Comparison of ENCODE assay signal across 18 cellular contexts in the genomic region with DNA sequence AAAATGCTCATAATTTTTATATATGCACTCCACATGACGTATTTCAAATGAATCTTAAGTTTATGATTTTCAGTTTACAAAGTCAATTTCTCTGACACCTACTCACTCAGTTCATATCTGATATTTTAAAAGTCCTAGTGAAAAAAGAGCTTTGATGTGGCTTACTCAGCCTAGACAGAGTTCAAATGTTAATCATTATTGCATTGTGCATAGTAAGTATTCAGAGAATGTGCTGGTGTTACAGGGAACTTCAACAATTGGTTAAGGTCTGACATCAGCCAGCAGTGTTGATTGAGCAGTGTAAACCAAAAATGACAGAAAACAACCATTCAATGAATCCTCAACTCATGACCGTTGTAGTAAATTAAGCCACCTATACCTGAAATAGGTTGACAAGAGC.
DNase-seq lines count a peak whose midpoint lies in the region; ATAC-seq lines count a peak whose summit lies in the region.
"Had no signal": no experiment of that assay in that cellular context is flagged by ENCODE, and none has a peak within 500 bp of the region (broad histone marks: within the 10 kb centered on the region; RNA-seq: fewer than 3 reads in every experiment).

No MANE protein-coding gene starts in this region.

- no peaks in the 10 kb centered on the region for H3K27me3 Mint-ChIP-seq in activated naive CD8-positive, alpha-beta T cell treated with anti-CD3 and anti-CD28 coated beads, Interleukin-2, amount 50 U/mL, for 24 hours
- no peaks in the 10 kb centered on the region for H3K27me3 Mint-ChIP-seq in activated naive CD8-positive, alpha-beta T cell treated with anti-CD3 and anti-CD28 coated beads for 36 hours
- no peaks in the 10 kb centered on the region for H3K27me3 Mint-ChIP-seq in CD8-positive, alpha-beta memory T cell
- H3K27me3 Mint-ChIP-seq: IgD-negative memory B cell, memory B cell had no signal

- H3K4me3 Mint-ChIP-seq in activated naive CD8-positive, alpha-beta T cell treated with anti-CD3 and anti-CD28 coated beads, Interleukin-2, amount 50 U/mL, for 24 hours: no peak overlapping the region
- H3K4me3 Mint-ChIP-seq in activated naive CD8-positive, alpha-beta T cell treated with anti-CD3 and anti-CD28 coated beads for 36 hours: no peak overlapping the region
- H3K4me3 Mint-ChIP-seq in CD8-positive, alpha-beta memory T cell: no peak overlapping the region
- H3K4me3 Mint-ChIP-seq: IgD-negative memory B cell, memory B cell had no signal

- 0 out of 2 replicates have a peak, but pooled peaks cover 3% of the 10 kb centered on the region for H3K36me3 ChIP-seq in SJSA1
- H3K36me3 ChIP-seq in CD8-positive, alpha-beta memory T cell (ENCODE audit: insufficient read depth, low read length): no peaks in the 10 kb centered on the region
- H3K36me3 ChIP-seq: adrenal gland, heart left ventricle, vagina had no signal

- DNase-seq in activated naive CD8-positive, alpha-beta T cell treated with anti-CD3 and anti-CD28 coated beads, Interleukin-2, amount 50 U/mL, for 24 hours: no peak
- no peak for DNase-seq in activated naive CD8-positive, alpha-beta T cell treated with anti-CD3 and anti-CD28 coated beads for 36 hours
- DNase-seq in SJSA1 (ENCODE audit: low read depth in 1 of 2, low spot score in 2 of 2): peak in 1 of 2 experiments; percentile 28
- DNase-seq in glomerular visceral epithelial cell (ENCODE audit: extremely low spot score): peak; percentile 70
- no peak for DNase-seq in middle frontal gyrus (ENCODE audit: extremely low spot score, low spot score)
- no peak for DNase-seq in left lobe of liver (ENCODE audit: low spot score)
- DNase-seq in hypothalamus (lab: John Stamatoyannopoulos, UW): no peak
- DNase-seq in CD8-positive, alpha-beta memory T cell: no peak
- DNase-seq: adrenal gland; heart left ventricle; NCI-H1436; NCI-H69; occipital lobe; SHP77 treated with DMSO at 0.1 percent for 48 hours; stimulated activated CD8-positive, alpha-beta memory T cell treated with anti-CD3 and anti-CD28 coated beads, Interleukin-4, amount 100 ng/mL, for 48 hours had no signal

- H3K9me3 Mint-ChIP-seq in activated naive CD8-positive, alpha-beta T cell treated with anti-CD3 and anti-CD28 coated beads, Interleukin-2, amount 50 U/mL, for 24 hours: peaks cover 3% of the 10 kb centered on the region
- no peaks in the 10 kb centered on the region for H3K9me3 Mint-ChIP-seq in activated naive CD8-positive, alpha-beta T cell treated with anti-CD3 and anti-CD28 coated beads for 36 hours
- H3K9me3 Mint-ChIP-seq in CD8-positive, alpha-beta memory T cell: peaks cover 0 to 2% (median 2%) of the 10 kb centered on the region in 5 donors

- H3K36me3 Mint-ChIP-seq in activated naive CD8-positive, alpha-beta T cell treated with anti-CD3 and anti-CD28 coated beads, Interleukin-2, amount 50 U/mL, for 24 hours (ENCODE audit: low read depth): peaks cover 2% of the 10 kb centered on the region
- H3K36me3 Mint-ChIP-seq in activated naive CD8-positive, alpha-beta T cell treated with anti-CD3 and anti-CD28 coated beads for 36 hours: peaks cover 12% of the 10 kb centered on the region
- peaks cover 2 to 19% (median 10%) of the 10 kb centered on the region in 3 donors for H3K36me3 Mint-ChIP-seq in CD8-positive, alpha-beta memory T cell

- H3K27me3 ChIP-seq in SJSA1 (replicated peaks): no peaks in the 10 kb centered on the region
- H3K27me3 ChIP-seq in CD8-positive, alpha-beta memory T cell (ENCODE audit: insufficient read depth, low read length, poor library complexity, severe bottlenecking): no peaks in the 10 kb centered on the region
- H3K27me3 ChIP-seq: adrenal gland, heart left ventricle, vagina had no signal

- H3K4me1 ChIP-seq in SJSA1 (replicated peaks): peaks cover 42% of the 10 kb centered on the region
- no peaks in the 10 kb centered on the region for H3K4me1 ChIP-seq in CD8-positive, alpha-beta memory T cell (ENCODE audit: insufficient read depth, low read length)
- H3K4me1 ChIP-seq: adrenal gland, vagina had no signal

- H3K9me3 ChIP-seq in SJSA1 (replicated peaks): no peaks in the 10 kb centered on the region
- H3K9me3 ChIP-seq in CD8-positive, alpha-beta memory T cell (ENCODE audit: low read length): no peaks in the 10 kb centered on the region
- H3K9me3 ChIP-seq: adrenal gland, heart left ventricle, vagina had no signal

- no peak overlapping the region for H3K4me3 ChIP-seq in SJSA1
- H3K4me3 ChIP-seq in CD8-positive, alpha-beta memory T cell (ENCODE audit: low read length): no peak overlapping the region
- H3K4me3 ChIP-seq: adrenal gland, heart left ventricle, vagina had no signal

- no peak overlapping the region for H3K27ac Mint-ChIP-seq in activated naive CD8-positive, alpha-beta T cell treated with anti-CD3 and anti-CD28 coated beads, Interleukin-2, amount 50 U/mL, for 24 hours
- H3K27ac Mint-ChIP-seq in activated naive CD8-positive, alpha-beta T cell treated with anti-CD3 and anti-CD28 coated beads for 36 hours: no peak overlapping the region
- no peak overlapping the region for H3K27ac Mint-ChIP-seq in CD8-positive, alpha-beta memory T cell
- H3K27ac Mint-ChIP-seq: memory B cell had no signal

- H3K4me1 Mint-ChIP-seq in activated naive CD8-positive, alpha-beta T cell treated with anti-CD3 and anti-CD28 coated beads, Interleukin-2, amount 50 U/mL, for 24 hours: peaks cover 13% of the 10 kb centered on the region
- H3K4me1 Mint-ChIP-seq in activated naive CD8-positive, alpha-beta T cell treated with anti-CD3 and anti-CD28 coated beads for 36 hours: peaks cover 10% of the 10 kb centered on the region
- no peaks in the 10 kb centered on the region for H3K4me1 Mint-ChIP-seq in CD8-positive, alpha-beta memory T cell

- CTCF ChIA-PET in CD8-positive, alpha-beta memory T cell (lab: Charles Lee): no interaction called here

- POLR2A ChIA-PET in CD8-positive, alpha-beta memory T cell (lab: Charles Lee): no interaction called here

- ATAC-seq in activated naive CD8-positive, alpha-beta T cell treated with anti-CD3 and anti-CD28 coated beads, Interleukin-2, amount 50 U/mL, for 24 hours: peak; percentile 65
- ATAC-seq in left lobe of liver: no peak
- ATAC-seq: heart left ventricle had no signal

- peak overlapping the region; percentile 2; the same call in 1 of the 2 replicates for H3K27ac ChIP-seq in SJSA1
- no peak overlapping the region for H3K27ac ChIP-seq in CD8-positive, alpha-beta memory T cell (ENCODE audit: low read depth, low read length)
- H3K27ac ChIP-seq: adrenal gland, heart left ventricle, vagina had no signal
